ENCODE assay signal across 20 cellular contexts in genomic region chr3:131730581-131730980, GRCh38.
"Had no signal": no experiment of that assay in that cellular context is flagged by ENCODE, and none has a peak within 500 bp of the region (broad histone marks: within the 10 kb centered on the region; RNA-seq: fewer than 3 reads in every experiment).

No MANE protein-coding gene starts in this region.

- H3K27ac Mint-ChIP-seq: activated CD8-positive, alpha-beta T cell treated with anti-CD3 and anti-CD28 coated beads, Interleukin-2, amount 10 ng/mL, durations not matched to agents 7 days and 5 days; activated naive CD8-positive, alpha-beta T cell; naive thymus-derived CD4-positive, alpha-beta T cell; stimulated activated effector memory CD8-positive, alpha-beta T cell treated with anti-CD3 and anti-CD28 coated beads, Interleukin-12 subunit alpha, Interleukin-12 subunit beta, amount 100 ng/mL, for 72 hours; T-helper 1 cell treated with Interleukin-12 subunit alpha and Interleukin-12 subunit beta and Interleukin-4 antibody, amounts not matched to agents 30 μg/mL and 1 μg/mL, for 36 hours had no signal

- H3K36me3 Mint-ChIP-seq: activated naive CD8-positive, alpha-beta T cell; naive thymus-derived CD4-positive, alpha-beta T cell; stimulated activated effector memory CD8-positive, alpha-beta T cell treated with anti-CD3 and anti-CD28 coated beads, Interleukin-12 subunit alpha, Interleukin-12 subunit beta, amount 100 ng/mL, for 72 hours had no signal

- H3K9me3 ChIP-seq: body of pancreas, left lung, mucosa of descending colon, ovary, sigmoid colon had no signal

- DNase-seq: activated CD4-positive, alpha-beta T cell treated with anti-CD3 and anti-CD28 coated beads for 4 hours; activated CD8-positive, alpha-beta memory T cell treated with anti-CD3 and anti-CD28 coated beads, Interleukin-2, amount 50 U/mL, for 4 hours; activated CD8-positive, alpha-beta T cell treated with anti-CD3 and anti-CD28 coated beads, Interleukin-2, amount 10 ng/mL, durations not matched to agents 7 days and 5 days; activated gamma-delta T cell; activated T-cell treated with anti-CD3 and anti-CD28 coated beads, Interleukin-2, amount 50 U/mL, for 48 hours; amygdala; body of pancreas; cortex of kidney; effector memory CD4-positive, alpha-beta T cell; kidney; left lung; mucosa of descending colon; naive thymus-derived CD4-positive, alpha-beta T cell; ovary; sigmoid colon; stimulated activated CD4-positive, alpha-beta T cell treated with anti-CD3 and anti-CD28 coated beads, Interleukin-12 subunit alpha, Interleukin-12 subunit beta, amount 100 ng/mL, for 4 hours; stimulated activated CD4-positive, alpha-beta T cell treated with anti-CD3 and anti-CD28 coated beads, Interleukin-2, amount 100 ng/mL, for 24 hours had no signal

- H3K4me3 Mint-ChIP-seq: activated CD8-positive, alpha-beta T cell treated with anti-CD3 and anti-CD28 coated beads, Interleukin-2, amount 10 ng/mL, durations not matched to agents 7 days and 5 days; activated naive CD8-positive, alpha-beta T cell; naive thymus-derived CD4-positive, alpha-beta T cell; stimulated activated effector memory CD8-positive, alpha-beta T cell treated with anti-CD3 and anti-CD28 coated beads, Interleukin-12 subunit alpha, Interleukin-12 subunit beta, amount 100 ng/mL, for 72 hours; T-helper 1 cell treated with Interleukin-12 subunit alpha and Interleukin-12 subunit beta and Interleukin-4 antibody, amounts not matched to agents 30 μg/mL and 1 μg/mL, for 36 hours had no signal

- H3K4me1 ChIP-seq: body of pancreas, left lung, sigmoid colon had no signal

- H3K27me3 Mint-ChIP-seq: activated naive CD8-positive, alpha-beta T cell had no signal

- H3K27ac ChIP-seq: body of pancreas, left lung, ovary, sigmoid colon had no signal

- ATAC-seq: activated CD8-positive, alpha-beta T cell treated with anti-CD3 and anti-CD28 coated beads, Interleukin-2, amount 10 ng/mL, durations not matched to agents 7 days and 5 days; body of pancreas; left lung; mucosa of descending colon; naive thymus-derived CD4-positive, alpha-beta T cell; stimulated activated effector memory CD8-positive, alpha-beta T cell treated with anti-CD3 and anti-CD28 coated beads, Interleukin-12 subunit alpha, Interleukin-12 subunit beta, amount 100 ng/mL, for 72 hours had no signal

- H3K27me3 ChIP-seq: body of pancreas, left lung, ovary, sigmoid colon had no signal

- H3K36me3 ChIP-seq: left lung, ovary, sigmoid colon had no signal

- H3K4me3 ChIP-seq: body of pancreas, left lung, mucosa of descending colon, ovary, sigmoid colon had no signal

- H3K9me3 Mint-ChIP-seq: naive thymus-derived CD4-positive, alpha-beta T cell; stimulated activated effector memory CD8-positive, alpha-beta T cell treated with anti-CD3 and anti-CD28 coated beads, Interleukin-12 subunit alpha, Interleukin-12 subunit beta, amount 100 ng/mL, for 72 hours; T-helper 1 cell treated with Interleukin-12 subunit alpha and Interleukin-12 subunit beta and Interleukin-4 antibody, amounts not matched to agents 30 μg/mL and 1 μg/mL, for 36 hours had no signal

- H3K4me1 Mint-ChIP-seq: naive thymus-derived CD4-positive, alpha-beta T cell; stimulated activated effector memory CD8-positive, alpha-beta T cell treated with anti-CD3 and anti-CD28 coated beads, Interleukin-12 subunit alpha, Interleukin-12 subunit beta, amount 100 ng/mL, for 72 hours had no signal
